In the genomic region with DNA sequence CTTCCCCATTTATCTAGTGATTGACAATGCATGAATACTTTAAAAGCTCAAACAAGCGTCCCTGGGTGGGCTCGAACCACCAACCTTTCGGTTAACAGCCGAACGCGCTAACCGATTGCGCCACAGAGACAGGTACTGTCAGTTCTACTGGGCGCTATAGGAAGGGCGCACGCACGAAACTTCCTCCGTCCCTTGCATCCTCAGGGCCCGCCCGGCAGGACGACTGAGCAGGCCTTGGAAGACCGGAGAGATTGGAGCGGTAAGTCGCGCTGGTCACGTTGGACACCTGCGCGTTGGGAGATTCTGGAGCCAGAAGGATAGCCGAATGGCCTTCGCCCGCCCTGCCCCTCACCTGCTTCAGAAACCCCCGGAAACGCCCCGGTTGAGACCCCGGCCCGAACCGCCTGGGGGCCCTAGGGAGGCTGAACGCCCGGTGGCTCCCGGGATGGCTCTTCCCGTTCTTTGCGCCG, we compare ENCODE assay signal across 15 cellular contexts. TPM values are rescaled to one million over a fixed set of nuclear protein-coding genes. Genes with fewer than 3 reads are reported as not detected.
DNase-seq lines count a peak whose midpoint lies in the region; ATAC-seq and TF ChIP-seq lines count a peak whose summit lies in the region.
"Not testable (repeated sequence)": the region's sequence is repeated elsewhere in the genome, so short reads cannot be mapped to it uniquely, and the experiment has no call there.
"Had no signal": no experiment of that assay in that cellular context is flagged by ENCODE, and none has a peak within 500 bp of the region (broad histone marks: within the 10 kb centered on the region; RNA-seq: fewer than 3 reads in every experiment).

No MANE protein-coding gene starts in this region.

- H3K4me1 Mint-ChIP-seq in activated T-helper 2 cell treated with anti-CD3 and anti-CD28 coated beads, Interferon-gamma antibody, Interleukin-2, Interleukin-4, amounts not matched to agents 10 μg/mL and 5 μg/mL and 100 μg/mL, durations not matched to agents 14 hours and 24 hours and 36 hours (ENCODE audit: low read depth); MCF 10A (ENCODE audit: insufficient read depth, unreplicated experiment); naive thymus-derived CD8-positive, alpha-beta T cell: not testable (repeated sequence)

- not testable (repeated sequence) for H3K9me3 Mint-ChIP-seq in activated T-helper 2 cell treated with anti-CD3 and anti-CD28 coated beads, Interferon-gamma antibody, Interleukin-2, Interleukin-4, amounts not matched to agents 10 μg/mL and 5 μg/mL and 100 μg/mL, durations not matched to agents 14 hours and 24 hours and 36 hours; MCF 10A (ENCODE audit: unreplicated experiment); naive thymus-derived CD8-positive, alpha-beta T cell

- peak overlapping the region; percentile 74 for H3K4me3 Mint-ChIP-seq in activated T-helper 2 cell treated with anti-CD3 and anti-CD28 coated beads, Interferon-gamma antibody, Interleukin-2, Interleukin-4, amounts not matched to agents 10 μg/mL and 5 μg/mL and 100 μg/mL, durations not matched to agents 14 hours and 24 hours and 36 hours (ENCODE audit: low read depth)
- peak overlapping the region; percentile 74 for H3K4me3 Mint-ChIP-seq in MCF 10A (ENCODE audit: unreplicated experiment)
- peak overlapping the region; percentile 68 to 87 (median 79) for H3K4me3 Mint-ChIP-seq in naive thymus-derived CD8-positive, alpha-beta T cell

- H3K4me3 ChIP-seq in A673 (ENCODE audit: low read depth, low read length, poor library complexity, severe bottlenecking), result not testable (repeated sequence)
- H3K4me3 ChIP-seq in HUES48 (ENCODE audit: low read depth, low read length), result peak overlapping the region; percentile 46; the same call in 1 of the 2 replicates
- H3K4me3 ChIP-seq in fibroblast of mammary gland (ENCODE audit: control insufficient read depth, low read depth, low read length), result peak overlapping the region; percentile 15

- not testable (repeated sequence) for H3K9ac ChIP-seq in HUES48 (ENCODE audit: low read depth, low read length)

- BruUV-seq in A673 (replicated peaks; lab: Mats Ljungman, UMichigan); MCF 10A (replicated peaks; lab: Mats Ljungman, UMichigan): not testable (repeated sequence)

- H3K27ac ChIP-seq in A673 (ENCODE audit: low read depth, low read length, poor library complexity, severe bottlenecking); HUES48 (ENCODE audit: low read depth, low read length): not testable (repeated sequence)

- ATAC-seq in naive thymus-derived CD8-positive, alpha-beta T cell, result not testable (repeated sequence)

- not testable (repeated sequence) for H3K9me3 ChIP-seq in A673 (ENCODE audit: low read depth, low read length, poor library complexity, severe bottlenecking); HUES48 (ENCODE audit: control insufficient read depth, insufficient read depth, low read length)

- H3K27ac Mint-ChIP-seq in activated T-helper 2 cell treated with anti-CD3 and anti-CD28 coated beads, Interferon-gamma antibody, Interleukin-2, Interleukin-4, amounts not matched to agents 10 μg/mL and 5 μg/mL and 100 μg/mL, durations not matched to agents 14 hours and 24 hours and 36 hours; MCF 10A (ENCODE audit: low read depth, unreplicated experiment): not testable (repeated sequence)
- H3K27ac Mint-ChIP-seq in naive thymus-derived CD8-positive, alpha-beta T cell, result peak overlapping the region in 8 of 10 donors; percentile 53 to 92 (median 72)

- H3K4me1 ChIP-seq in A673 (ENCODE audit: insufficient read depth, low read length, poor library complexity, severe bottlenecking); HUES48 (ENCODE audit: control insufficient read depth, insufficient read depth, low read length): not testable (repeated sequence)

- intact Hi-C loops in A673 (cut with micrococcal nuclease; ENCODE audit: unreplicated experiment); activated T-helper 2 cell treated with anti-CD3 and anti-CD28 coated beads, Interferon-gamma antibody, Interleukin-2, Interleukin-4, amounts not matched to agents 10 μg/mL and 5 μg/mL and 100 μg/mL, durations not matched to agents 14 hours and 24 hours and 36 hours (cut with micrococcal nuclease); MCF 10A (cut with micrococcal nuclease): not testable (repeated sequence)

- not testable (repeated sequence) for DNase-seq in A673 (ENCODE audit: low spot score); activated T-helper 2 cell treated with anti-CD3 and anti-CD28 coated beads, Interferon-gamma antibody, Interleukin-2, Interleukin-4, amounts not matched to agents 10 μg/mL and 5 μg/mL and 100 μg/mL, durations not matched to agents 14 hours and 24 hours and 36 hours (ENCODE audit: low spot score); MCF 10A (ENCODE audit: unreplicated experiment); fibroblast of mammary gland (ENCODE audit: low read depth)
- DNase-seq in activated CD4-positive, alpha-beta T cell treated with anti-CD3 and anti-CD28 coated beads for 4 hours, result peak; percentile 3 to 30
- peak in 8 of 10 donors; percentile 26 to 71 (median 54) for DNase-seq in naive thymus-derived CD8-positive, alpha-beta T cell
- DNase-seq in stimulated activated CD4-positive, alpha-beta T cell treated with anti-CD3 and anti-CD28 coated beads, Interleukin-1b, Interleukin-23, amount 100 ng/mL, for 48 hours, result peak; percentile 49

- H3K36me3 ChIP-seq in A673 (ENCODE audit: insufficient read depth, low read length, poor library complexity, severe bottlenecking); HUES48 (ENCODE audit: control insufficient read depth, insufficient read depth, low read length): not testable (repeated sequence)

- POLR2A ChIA-PET in A673 (lab: Charles Lee; ENCODE audit: low non-redundant PET); MCF 10A (lab: Yijun Ruan, JAX); naive thymus-derived CD8-positive, alpha-beta T cell (lab: Charles Lee): not testable (repeated sequence)

- H3K27me3 ChIP-seq in A673 (replicated peaks; ENCODE audit: insufficient read depth, low read depth, low read length, poor library complexity); HUES48 (ENCODE audit: control insufficient read depth, insufficient read depth, low read length): not testable (repeated sequence)

- CTCF ChIA-PET in A673 (lab: Charles Lee); MCF 10A (lab: Yijun Ruan, JAX): not testable (repeated sequence)

- not testable (repeated sequence) for H3K27me3 Mint-ChIP-seq in activated T-helper 2 cell treated with anti-CD3 and anti-CD28 coated beads, Interferon-gamma antibody, Interleukin-2, Interleukin-4, amounts not matched to agents 10 μg/mL and 5 μg/mL and 100 μg/mL, durations not matched to agents 14 hours and 24 hours and 36 hours (ENCODE audit: low read depth); MCF 10A (ENCODE audit: insufficient read depth, unreplicated experiment); naive thymus-derived CD8-positive, alpha-beta T cell

- not testable (repeated sequence) for H3K36me3 Mint-ChIP-seq in activated T-helper 2 cell treated with anti-CD3 and anti-CD28 coated beads, Interferon-gamma antibody, Interleukin-2, Interleukin-4, amounts not matched to agents 10 μg/mL and 5 μg/mL and 100 μg/mL, durations not matched to agents 14 hours and 24 hours and 36 hours (ENCODE audit: low read depth); MCF 10A (ENCODE audit: insufficient read depth, unreplicated experiment); naive thymus-derived CD8-positive, alpha-beta T cell

- 0 out of 2 replicates have a peak, but pooled peaks have one; percentile 13 for TF ChIP-seq CTCF in A673 (conservative IDR thresholded peaks at IDR 0.05; ENCODE audit: low read depth, low read length)
- TF ChIP-seq CTCF in MCF 10A (IDR thresholded peaks at IDR 0.05; ENCODE audit: unreplicated experiment); fibroblast of mammary gland (conservative IDR thresholded peaks at IDR 0.05; ENCODE audit: control insufficient read depth, insufficient read depth, low read depth, low read length): not testable (repeated sequence)

RNA-seq across cellular contexts. Expression of a gene that starts 25.2 kb away (rescaled TPM):
- not detected in 2 replicates for total RNA-seq in A673 (2021)
- not detected in 2 replicates for total RNA-seq in activated T-helper 2 cell treated with anti-CD3 and anti-CD28 coated beads, Interferon-gamma antibody, Interleukin-2, Interleukin-4, amounts not matched to agents 10 μg/mL and 5 μg/mL and 100 μg/mL, durations not matched to agents 14 hours and 24 hours and 36 hours
- total RNA-seq in MCF 10A (2022), result not detected in 2 replicates
- not detected for total RNA-seq in naive thymus-derived CD8-positive, alpha-beta T cell
- polyA plus RNA-seq in naive thymus-derived CD8-positive, alpha-beta T cell, result not detected
- total RNA-seq: G401; liver; M059J; Right ventricle myocardium inferior; sciatic nerve; T-helper 1 cell treated with Interleukin-12 subunit alpha and Interleukin-12 subunit beta and Interleukin-4 antibody, amounts not matched to agents 30 ng/mL and 1 ng/mL, for 36 hours had no signal
- polyA plus RNA-seq: adipose tissue, liver had no signal
